8 cellular contexts compared by ENCODE assay signal in the genomic region with DNA sequence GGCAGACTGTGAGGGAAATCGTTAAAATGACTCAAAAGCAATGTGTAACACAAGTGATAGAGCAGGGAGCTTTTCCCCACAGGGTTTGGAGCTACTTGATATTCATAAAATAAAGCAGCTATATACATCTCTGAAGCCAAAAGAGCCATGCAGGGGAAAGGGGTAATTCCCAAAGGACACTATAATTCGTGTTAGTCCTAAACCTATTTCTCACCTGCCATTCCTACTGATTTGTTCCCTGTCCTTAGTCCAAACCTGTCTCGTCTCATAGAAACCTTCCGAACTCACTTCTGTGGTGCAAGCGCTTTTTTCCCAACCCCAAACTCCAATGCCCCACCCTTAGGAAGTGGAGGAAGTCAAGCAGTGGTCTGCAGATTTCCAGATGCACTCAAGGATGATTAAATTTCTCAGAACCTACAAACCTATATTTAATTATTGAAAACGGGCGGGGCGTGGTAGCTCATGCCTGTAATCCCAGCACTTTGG.
DNase-seq lines count a peak whose midpoint lies in the region; ATAC-seq lines count a peak whose summit lies in the region.

No MANE protein-coding gene starts in this region.

- H3K36me3 Mint-ChIP-seq in activated naive CD8-positive, alpha-beta T cell = peaks cover 7% of the 10 kb centered on the region

- H3K9ac ChIP-seq in BLaER1 = peak overlapping the region; percentile 99

- peak overlapping the region; percentile 87 for H3K4me3 ChIP-seq in BLaER1

- peaks cover 34% of the 10 kb centered on the region for H4K20me1 ChIP-seq in BLaER1

- H3K27ac ChIP-seq in BLaER1 = peak overlapping the region; percentile 100
- H3K27ac ChIP-seq in substantia nigra (ENCODE audit: low read depth, low read length, poor library complexity, severe bottlenecking) = peak overlapping the region; percentile 94

- H3K4me3 Mint-ChIP-seq in activated naive CD8-positive, alpha-beta T cell = peak overlapping the region; percentile 92

- peak; percentile 7 for ATAC-seq in HG03439 (IDR thresholded peaks at IDR 0.05; ENCODE audit: unreplicated experiment)

- H3K27me3 ChIP-seq in BLaER1 = no peaks in the 10 kb centered on the region

- DNase-seq in iPS-NIHi11 (ENCODE audit: low spot score) (peak; percentile 14), substantia nigra (lab: John Stamatoyannopoulos, UW) (peak in 5 of 49 donors; percentile 16 to 48 (median 28)), HuH-7.5 (ENCODE audit: low spot score) (no peak), NCI-H2196 treated with DMSO at 0.1 percent for 48 hours (lab: John Stamatoyannopoulos, UW; ENCODE audit: unreplicated experiment) (no peak)
- no peak for DNase-seq in activated CD4-positive, alpha-beta T cell treated with anti-CD3 and anti-CD28 coated beads for 1 hour

- no peaks in the 10 kb centered on the region for H3K27me3 Mint-ChIP-seq in activated naive CD8-positive, alpha-beta T cell

- peaks cover 8% of the 10 kb centered on the region; the same call in 1 of the 2 replicates for H3K9me3 ChIP-seq in BLaER1

- H3K4me2 ChIP-seq in BLaER1 = peak overlapping the region; percentile 88

- peaks cover 29% of the 10 kb centered on the region for H3K4me1 ChIP-seq in BLaER1

- H3K4me1 Mint-ChIP-seq in activated naive CD8-positive, alpha-beta T cell (ENCODE audit: low read depth) = peaks cover 36% of the 10 kb centered on the region

- H3K27ac Mint-ChIP-seq in activated naive CD8-positive, alpha-beta T cell = peak overlapping the region; percentile 97

- no peaks in the 10 kb centered on the region for H3K9me3 Mint-ChIP-seq in activated naive CD8-positive, alpha-beta T cell (ENCODE audit: low read depth)

- peaks cover 8% of the 10 kb centered on the region; the same call in 1 of the 2 replicates for H3K36me3 ChIP-seq in BLaER1
